14 cellular contexts compared by ENCODE assay signal in the genomic region with DNA sequence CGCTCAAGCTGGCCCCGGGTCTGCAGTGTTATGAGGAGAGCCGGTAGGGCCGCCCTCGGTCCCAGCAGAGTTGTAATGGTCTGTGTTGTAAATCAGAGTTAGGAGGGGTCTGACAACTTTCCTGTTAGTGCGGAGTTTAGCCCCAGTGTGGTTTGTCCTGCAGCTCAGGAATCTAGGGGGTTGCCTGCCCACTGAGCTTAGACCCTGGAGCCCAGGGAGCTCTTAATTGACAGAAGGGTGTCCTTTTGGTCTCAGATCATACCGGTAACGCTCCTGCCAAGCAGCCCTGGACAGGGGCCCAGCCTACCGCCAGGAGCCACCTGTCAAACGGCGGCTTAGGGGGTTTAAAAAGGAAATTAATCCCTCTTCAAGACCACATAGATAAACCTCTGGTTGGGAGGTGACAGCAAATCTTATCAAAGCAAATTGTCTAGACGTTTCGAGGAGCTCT.
A peak's percentile ranks its signal among the peaks of the same experiment; 100 is the strongest.
DNase-seq lines count a peak whose midpoint lies in the region; ATAC-seq and TF ChIP-seq lines count a peak whose summit lies in the region.
"Had no signal": no experiment of that assay in that cellular context is flagged by ENCODE, and none has a peak within 500 bp of the region (broad histone marks: within the 10 kb centered on the region; RNA-seq: fewer than 3 reads in every experiment).

No MANE protein-coding gene starts in this region.

- H3K27me3 ChIP-seq in thoracic aorta (replicated peaks; ENCODE audit: insufficient read depth): no peaks in the 10 kb centered on the region

- ATAC-seq in thoracic aorta (ENCODE audit: insufficient number of reproducible peaks, low FRiP score, low read depth): no peak

- TF ChIP-seq CTCF in thoracic aorta (IDR thresholded peaks at IDR 0.05): no peak

- peak overlapping the region; percentile 59 for H3K4me3 ChIP-seq in thoracic aorta

- no peaks in the 10 kb centered on the region for H3K36me3 ChIP-seq in thoracic aorta

- H3K9me3 ChIP-seq in thoracic aorta: no peaks in the 10 kb centered on the region

- H3K4me1 ChIP-seq in thoracic aorta (ENCODE audit: control insufficient read depth in 1 of 2, low read depth in 2 of 2): peaks cover 11 to 19% of the 10 kb centered on the region in 2 donors

- peak overlapping the region in 1 of 2 donors; percentile 28 for H3K27ac ChIP-seq in thoracic aorta

- DNase-seq in NCI-H524 (lab: John Stamatoyannopoulos, UW): peak; percentile 78 to 96
- DNase-seq in cerebellar cortex (ENCODE audit: low spot score): peak; percentile 55
- DNase-seq in left kidney (ENCODE audit: low read depth, low spot score): peak; percentile 67
- no peak for DNase-seq in thoracic aorta (ENCODE audit: low spot score)
- no peak for DNase-seq in stimulated activated CD4-positive, alpha-beta T cell treated with anti-CD3 and anti-CD28 coated beads, Interleukin-1b, Interleukin-23, amount 100 ng/mL, for 48 hours
- DNase-seq in NCI-H2227 (lab: John Stamatoyannopoulos, UW; ENCODE audit: unreplicated experiment): no peak
- no peak for DNase-seq in stimulated activated CD4-positive, alpha-beta T cell treated with anti-CD3 and anti-CD28 coated beads, Interleukin-2, amount 100 ng/mL, for 48 hours
- DNase-seq: activated CD4-positive, alpha-beta T cell treated with anti-CD3 and anti-CD28 coated beads, Interleukin-2, amount 50 U/mL, for 48 hours; activated naive CD4-positive, alpha-beta T cell treated with anti-CD3 and anti-CD28 coated beads, Interleukin-2, amount 50 U/mL, for 16 hours; AML-193; cortex of kidney; NCI-H146; NCI-H226; stimulated activated CD4-positive, alpha-beta T cell treated with anti-CD3 and anti-CD28 coated beads, Interleukin-4, amount 100 ng/mL, for 4 hours had no signal

Comparison
In these comparisons a context has a peak if more than half of its experiments do, and no peak if none do; other contexts are left out.
1. DNase-seq: peak in NCI-H524 (2 of 2), cerebellar cortex (single experiment) and left kidney (single experiment); none in thoracic aorta (single experiment), stimulated activated CD4-positive, alpha-beta T cell treated with anti-CD3 and anti-CD28 coated beads, Interleukin-1b, Interleukin-23, amount 100 ng/mL, for 48 hours (single experiment), NCI-H2227 (single experiment) and stimulated activated CD4-positive, alpha-beta T cell treated with anti-CD3 and anti-CD28 coated beads, Interleukin-2, amount 100 ng/mL, for 48 hours (0 of 2).